In genomic region chr7:74349621-74350020, GRCh38 we compare ENCODE assay signal across 25 cellular contexts.
"Had no signal": no experiment of that assay in that cellular context is flagged by ENCODE, and none has a peak within 500 bp of the region (broad histone marks: within the 10 kb centered on the region; RNA-seq: fewer than 3 reads in every experiment).

No MANE protein-coding gene starts in this region.

- DNase-seq: stimulated activated CD4-positive, alpha-beta T cell treated with anti-CD3 and anti-CD28 coated beads, Interleukin-2, amount 100 ng/mL, for 48 hours; stimulated activated CD4-positive, alpha-beta T cell treated with anti-CD3 and anti-CD28 coated beads, Interleukin-4, amount 100 ng/mL, for 1 hour; stimulated activated CD4-positive, alpha-beta T cell treated with anti-CD3 and anti-CD28 coated beads, Interleukin-4, amount 100 ng/mL, for 24 hours; stimulated activated CD4-positive, alpha-beta T cell treated with anti-CD3 and anti-CD28 coated beads, Interleukin-4, amount 100 ng/mL, for 4 hours; stimulated activated CD8-positive, alpha-beta memory T cell treated with anti-CD3 and anti-CD28 coated beads, Interleukin-4, amount 100 ng/mL, for 48 hours; stimulated activated naive B cell treated with anti-CD40 and anti-IgM and Interleukin-4, amounts not matched to agents 10 μg/mL and 1 μg/mL and 100 μg/mL, for 72 hours; stimulated activated naive CD4-positive, alpha-beta T cell; stimulated activated naive CD4-positive, alpha-beta T cell treated with Interleukin-2 at 50 U/mL for 16 hours; stimulated activated naive CD8-positive, alpha-beta T cell treated with anti-CD3 and anti-CD28 coated beads, Interleukin-15, amount 100 ng/mL, for 72 hours; stimulated activated naive CD8-positive, alpha-beta T cell treated with anti-CD3 and anti-CD28 coated beads, Interleukin-15, Interleukin-2, amounts not matched to agents 100 U/mL and 50 U/mL, for 24 hours; stomach; substantia nigra; testis; thyroid gland; tibial artery; transverse colon; upper lobe of left lung; upper lobe of right lung; uterus had no signal

- H3K4me1 ChIP-seq: suprapubic skin, testis, thyroid gland, tibial artery, tibial nerve, transverse colon, upper lobe of left lung, upper lobe of right lung, uterus, vagina had no signal

- H3K36me3 ChIP-seq: suprapubic skin, thoracic aorta, thyroid gland, upper lobe of right lung, uterus had no signal

- ATAC-seq: stimulated activated effector memory CD8-positive, alpha-beta T cell treated with anti-CD3 and anti-CD28 coated beads, Interleukin-12 subunit alpha, Interleukin-12 subunit beta, amount 100 ng/mL, for 72 hours; stimulated activated memory B cell treated with anti-CD40 and anti-IgM and Interleukin-4, amounts not matched to agents 10 μg/mL and 1 μg/mL and 100 μg/mL, for 72 hours; stimulated activated naive B cell treated with anti-CD40 and anti-IgM and Interleukin-4, amounts not matched to agents 10 μg/mL and 1 μg/mL and 100 μg/mL, for 72 hours; stimulated activated naive CD8-positive, alpha-beta T cell treated with anti-CD3 and anti-CD28 coated beads, Interleukin-15, amount 100 ng/mL, for 72 hours; stimulated activated naive CD8-positive, alpha-beta T cell treated with anti-CD3 and anti-CD28 coated beads, Interleukin-15, Interleukin-2, amounts not matched to agents 100 U/mL and 50 U/mL, for 24 hours; upper lobe of right lung had no signal

- H3K27ac ChIP-seq: stomach, suprapubic skin, testis, thoracic aorta, thyroid gland, tibial artery, tibial nerve, transverse colon, upper lobe of left lung, upper lobe of right lung, uterus, vagina had no signal

- H3K27me3 ChIP-seq: stomach, suprapubic skin, testis, thyroid gland, tibial artery, tibial nerve, transverse colon, upper lobe of left lung, upper lobe of right lung, uterus, vagina had no signal

- H3K4me3 ChIP-seq: stomach, suprapubic skin, testis, thoracic aorta, thyroid gland, tibial artery, tibial nerve, transverse colon, upper lobe of left lung, upper lobe of right lung, uterus, vagina had no signal

- H3K9me3 ChIP-seq: stomach, suprapubic skin, testis, thoracic aorta, thyroid gland, tibial artery, tibial nerve, transverse colon, upper lobe of left lung, upper lobe of right lung, uterus, vagina had no signal
